In the genomic region with DNA sequence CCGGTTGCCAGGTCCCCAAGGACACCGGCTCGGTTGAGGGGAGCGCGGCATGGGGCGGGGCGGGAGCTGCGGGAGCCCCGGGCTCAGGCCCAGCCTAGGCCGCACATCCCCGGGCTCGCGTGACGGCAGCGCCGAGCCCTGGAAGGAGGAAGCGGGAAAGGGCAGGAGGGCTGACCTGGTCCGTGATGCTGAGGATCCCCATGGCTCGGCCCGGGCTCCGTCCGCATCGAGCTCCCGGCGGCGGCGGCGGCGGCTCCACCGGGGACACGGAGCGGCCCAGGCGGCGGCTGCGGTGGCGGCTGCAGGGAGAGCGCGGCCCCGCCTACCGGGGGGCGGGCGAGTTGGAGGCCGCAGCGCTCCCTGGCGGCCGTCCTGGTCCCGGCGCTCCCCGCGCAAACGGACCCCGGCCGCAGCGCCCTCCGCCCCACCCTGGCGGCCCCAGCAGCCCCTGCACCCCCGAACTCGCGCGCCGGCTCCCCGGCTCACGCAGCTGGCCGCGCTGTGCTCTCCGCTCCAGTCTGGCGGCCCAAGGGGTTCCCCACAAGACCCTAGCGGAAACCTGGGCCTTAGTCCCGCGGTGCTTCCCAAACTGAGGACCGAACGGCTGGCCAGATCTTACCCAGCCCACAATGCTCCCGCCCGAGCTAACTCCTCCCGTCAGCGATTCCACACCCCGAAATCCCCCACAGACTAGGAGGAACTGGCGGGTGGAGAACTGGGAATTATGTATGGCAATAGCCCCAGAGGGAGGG, we compare ENCODE assay signal across 1 cellular context.
A peak's percentile ranks its signal among the peaks of the same experiment; 100 is the strongest.
TF ChIP-seq lines count a peak whose summit lies in the region.

A gene (minus strand): TSS at position 317 of the 752 bp plus-strand sequence. CDS start 115 bp downstream, at position 202.

TF ChIP-seq in K562, 482 proteins besides CTCF, POLR2A, EP300 and RAD21 (continued from another document):
- TF ChIP-seq, protein P1, sequence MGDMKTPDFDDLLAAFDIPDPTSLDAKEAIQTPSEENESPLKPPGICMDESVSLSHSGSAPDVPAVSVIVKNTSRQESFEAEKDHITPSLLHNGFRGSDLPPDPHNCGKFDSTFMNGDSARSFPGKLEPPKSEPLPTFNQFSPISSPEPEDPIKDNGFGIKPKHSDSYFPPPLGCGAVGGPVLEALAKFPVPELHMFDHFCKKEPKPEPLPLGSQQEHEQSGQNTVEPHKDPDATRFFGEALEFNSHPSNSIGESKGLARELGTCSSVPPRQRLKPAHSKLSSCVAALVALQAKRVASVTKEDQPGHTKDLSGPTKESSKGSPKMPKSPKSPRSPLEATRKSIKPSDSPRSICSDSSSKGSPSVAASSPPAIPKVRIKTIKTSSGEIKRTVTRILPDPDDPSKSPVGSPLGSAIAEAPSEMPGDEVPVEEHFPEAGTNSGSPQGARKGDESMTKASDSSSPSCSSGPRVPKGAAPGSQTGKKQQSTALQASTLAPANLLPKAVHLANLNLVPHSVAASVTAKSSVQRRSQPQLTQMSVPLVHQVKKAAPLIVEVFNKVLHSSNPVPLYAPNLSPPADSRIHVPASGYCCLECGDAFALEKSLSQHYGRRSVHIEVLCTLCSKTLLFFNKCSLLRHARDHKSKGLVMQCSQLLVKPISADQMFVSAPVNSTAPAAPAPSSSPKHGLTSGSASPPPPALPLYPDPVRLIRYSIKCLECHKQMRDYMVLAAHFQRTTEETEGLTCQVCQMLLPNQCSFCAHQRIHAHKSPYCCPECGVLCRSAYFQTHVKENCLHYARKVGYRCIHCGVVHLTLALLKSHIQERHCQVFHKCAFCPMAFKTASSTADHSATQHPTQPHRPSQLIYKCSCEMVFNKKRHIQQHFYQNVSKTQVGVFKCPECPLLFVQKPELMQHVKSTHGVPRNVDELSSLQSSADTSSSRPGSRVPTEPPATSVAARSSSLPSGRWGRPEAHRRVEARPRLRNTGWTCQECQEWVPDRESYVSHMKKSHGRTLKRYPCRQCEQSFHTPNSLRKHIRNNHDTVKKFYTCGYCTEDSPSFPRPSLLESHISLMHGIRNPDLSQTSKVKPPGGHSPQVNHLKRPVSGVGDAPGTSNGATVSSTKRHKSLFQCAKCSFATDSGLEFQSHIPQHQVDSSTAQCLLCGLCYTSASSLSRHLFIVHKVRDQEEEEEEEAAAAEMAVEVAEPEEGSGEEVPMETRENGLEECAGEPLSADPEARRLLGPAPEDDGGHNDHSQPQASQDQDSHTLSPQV (IDR thresholded peaks at IDR 0.05), result peak; percentile 58; the same call in 1 of the 2 replicates
- no peak for TF ChIP-seq STAT5A (IDR thresholded peaks at IDR 0.05; ENCODE audit: borderline replicate concordance, low read length)
- TF ChIP-seq, protein P2, sequence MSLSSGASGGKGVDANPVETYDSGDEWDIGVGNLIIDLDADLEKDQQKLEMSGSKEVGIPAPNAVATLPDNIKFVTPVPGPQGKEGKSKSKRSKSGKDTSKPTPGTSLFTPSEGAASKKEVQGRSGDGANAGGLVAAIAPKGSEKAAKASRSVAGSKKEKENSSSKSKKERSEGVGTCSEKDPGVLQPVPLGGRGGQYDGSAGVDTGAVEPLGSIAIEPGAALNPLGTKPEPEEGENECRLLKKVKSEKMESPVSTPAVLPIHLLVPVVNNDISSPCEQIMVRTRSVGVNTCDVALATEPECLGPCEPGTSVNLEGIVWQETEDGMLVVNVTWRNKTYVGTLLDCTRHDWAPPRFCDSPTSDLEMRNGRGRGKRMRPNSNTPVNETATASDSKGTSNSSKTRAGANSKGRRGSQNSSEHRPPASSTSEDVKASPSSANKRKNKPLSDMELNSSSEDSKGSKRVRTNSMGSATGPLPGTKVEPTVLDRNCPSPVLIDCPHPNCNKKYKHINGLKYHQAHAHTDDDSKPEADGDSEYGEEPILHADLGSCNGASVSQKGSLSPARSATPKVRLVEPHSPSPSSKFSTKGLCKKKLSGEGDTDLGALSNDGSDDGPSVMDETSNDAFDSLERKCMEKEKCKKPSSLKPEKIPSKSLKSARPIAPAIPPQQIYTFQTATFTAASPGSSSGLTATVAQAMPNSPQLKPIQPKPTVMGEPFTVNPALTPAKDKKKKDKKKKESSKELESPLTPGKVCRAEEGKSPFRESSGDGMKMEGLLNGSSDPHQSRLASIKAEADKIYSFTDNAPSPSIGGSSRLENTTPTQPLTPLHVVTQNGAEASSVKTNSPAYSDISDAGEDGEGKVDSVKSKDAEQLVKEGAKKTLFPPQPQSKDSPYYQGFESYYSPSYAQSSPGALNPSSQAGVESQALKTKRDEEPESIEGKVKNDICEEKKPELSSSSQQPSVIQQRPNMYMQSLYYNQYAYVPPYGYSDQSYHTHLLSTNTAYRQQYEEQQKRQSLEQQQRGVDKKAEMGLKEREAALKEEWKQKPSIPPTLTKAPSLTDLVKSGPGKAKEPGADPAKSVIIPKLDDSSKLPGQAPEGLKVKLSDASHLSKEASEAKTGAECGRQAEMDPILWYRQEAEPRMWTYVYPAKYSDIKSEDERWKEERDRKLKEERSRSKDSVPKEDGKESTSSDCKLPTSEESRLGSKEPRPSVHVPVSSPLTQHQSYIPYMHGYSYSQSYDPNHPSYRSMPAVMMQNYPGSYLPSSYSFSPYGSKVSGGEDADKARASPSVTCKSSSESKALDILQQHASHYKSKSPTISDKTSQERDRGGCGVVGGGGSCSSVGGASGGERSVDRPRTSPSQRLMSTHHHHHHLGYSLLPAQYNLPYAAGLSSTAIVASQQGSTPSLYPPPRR (CRISPR knock-in tag; IDR thresholded peaks at IDR 0.05; ENCODE audit: borderline replicate concordance), result no peak
- no peak for TF ChIP-seq ASH1L (IDR thresholded peaks at IDR 0.05; ENCODE audit: borderline replicate concordance, low read depth, partially characterized antibody)
- TF ChIP-seq TSC22D4 (tag; IDR thresholded peaks at IDR 0.05), result no peak
- TF ChIP-seq SMAD4 (CRISPR knock-in tag; conservative IDR thresholded peaks at IDR 0.05), result peak; percentile 63
- TF ChIP-seq CHD2 (IDR thresholded peaks at IDR 0.05; ENCODE audit: low read depth, low read length), result no peak
- no peak for TF ChIP-seq NFRKB (IDR thresholded peaks at IDR 0.05; ENCODE audit: low read depth)
- TF ChIP-seq, protein P3, sequence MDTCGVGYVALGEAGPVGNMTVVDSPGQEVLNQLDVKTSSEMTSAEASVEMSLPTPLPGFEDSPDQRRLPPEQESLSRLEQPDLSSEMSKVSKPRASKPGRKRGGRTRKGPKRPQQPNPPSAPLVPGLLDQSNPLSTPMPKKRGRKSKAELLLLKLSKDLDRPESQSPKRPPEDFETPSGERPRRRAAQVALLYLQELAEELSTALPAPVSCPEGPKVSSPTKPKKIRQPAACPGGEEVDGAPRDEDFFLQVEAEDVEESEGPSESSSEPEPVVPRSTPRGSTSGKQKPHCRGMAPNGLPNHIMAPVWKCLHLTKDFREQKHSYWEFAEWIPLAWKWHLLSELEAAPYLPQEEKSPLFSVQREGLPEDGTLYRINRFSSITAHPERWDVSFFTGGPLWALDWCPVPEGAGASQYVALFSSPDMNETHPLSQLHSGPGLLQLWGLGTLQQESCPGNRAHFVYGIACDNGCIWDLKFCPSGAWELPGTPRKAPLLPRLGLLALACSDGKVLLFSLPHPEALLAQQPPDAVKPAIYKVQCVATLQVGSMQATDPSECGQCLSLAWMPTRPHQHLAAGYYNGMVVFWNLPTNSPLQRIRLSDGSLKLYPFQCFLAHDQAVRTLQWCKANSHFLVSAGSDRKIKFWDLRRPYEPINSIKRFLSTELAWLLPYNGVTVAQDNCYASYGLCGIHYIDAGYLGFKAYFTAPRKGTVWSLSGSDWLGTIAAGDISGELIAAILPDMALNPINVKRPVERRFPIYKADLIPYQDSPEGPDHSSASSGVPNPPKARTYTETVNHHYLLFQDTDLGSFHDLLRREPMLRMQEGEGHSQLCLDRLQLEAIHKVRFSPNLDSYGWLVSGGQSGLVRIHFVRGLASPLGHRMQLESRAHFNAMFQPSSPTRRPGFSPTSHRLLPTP (IDR thresholded peaks at IDR 0.05; ENCODE audit: borderline replicate concordance, extremely low read depth, insufficient read length), result no peak
TF ChIP-seq in K562: peak in this region for 92.
